ENCODE assay signal across 29 cellular contexts in the genomic region with DNA sequence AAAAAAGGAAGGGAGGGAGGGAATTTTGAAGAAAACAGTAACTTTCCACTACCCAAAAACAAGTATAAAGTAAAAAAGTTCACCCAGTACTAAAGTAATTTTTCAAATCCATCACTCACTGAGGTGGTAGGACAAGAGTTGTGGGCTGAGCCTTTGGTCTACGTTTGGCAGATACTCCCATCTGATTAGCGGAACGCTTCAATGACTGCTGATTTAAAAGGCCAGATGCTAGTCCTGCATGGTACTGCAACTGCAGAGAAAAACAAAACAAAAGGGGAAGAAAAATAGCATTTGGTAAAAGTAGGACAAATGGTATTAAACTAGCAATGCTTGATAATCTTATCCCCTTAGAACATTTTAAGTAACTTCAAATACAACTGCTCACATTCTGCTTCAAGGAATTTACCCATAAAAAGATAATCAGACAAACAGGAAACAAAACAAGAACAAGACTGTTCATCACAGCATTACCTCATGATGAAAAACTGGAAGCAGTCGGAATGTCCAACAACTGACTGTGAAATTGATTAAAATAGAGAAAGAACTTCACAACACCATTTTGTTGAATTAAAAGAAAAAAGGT.
DNase-seq lines count a peak whose midpoint lies in the region; ATAC-seq, FAIRE-seq and TF ChIP-seq lines count a peak whose summit lies in the region.
"Had no signal": no experiment of that assay in that cellular context is flagged by ENCODE, and none has a peak within 500 bp of the region (broad histone marks: within the 10 kb centered on the region; RNA-seq: fewer than 3 reads in every experiment).

No MANE protein-coding gene starts in this region.

- no peak overlapping the region for H3K9ac ChIP-seq in astrocyte (ENCODE audit: low read length)

- no peaks in the 10 kb centered on the region for H3K4me1 ChIP-seq in astrocyte (ENCODE audit: insufficient read depth, low read length)
- H3K4me1 ChIP-seq: colonic mucosa, thyroid gland had no signal

- no peaks in the 10 kb centered on the region for H3K9me3 Mint-ChIP-seq in astrocyte (ENCODE audit: unreplicated experiment)
- no peaks in the 10 kb centered on the region for H3K9me3 Mint-ChIP-seq in naive thymus-derived CD8-positive, alpha-beta T cell
- H3K9me3 Mint-ChIP-seq: activated naive CD8-positive, alpha-beta T cell treated with anti-CD3 and anti-CD28 coated beads for 36 hours; endodermal cell; stimulated activated effector memory CD8-positive, alpha-beta T cell treated with anti-CD3 and anti-CD28 coated beads, Interleukin-12 subunit alpha, Interleukin-12 subunit beta, amount 100 ng/mL, for 72 hours had no signal

- peaks cover 24% of the 10 kb centered on the region for H3K79me2 ChIP-seq in astrocyte (ENCODE audit: insufficient read depth, low read length)

- no peak for TF ChIP-seq CTCF in astrocyte (IDR thresholded peaks at IDR 0.05; ENCODE audit: insufficient read depth, low read depth, low read length)

- no peaks in the 10 kb centered on the region for H3K27me3 Mint-ChIP-seq in astrocyte (ENCODE audit: low read depth, unreplicated experiment)
- H3K27me3 Mint-ChIP-seq in naive thymus-derived CD8-positive, alpha-beta T cell = no peaks in the 10 kb centered on the region
- H3K27me3 Mint-ChIP-seq: activated naive CD8-positive, alpha-beta T cell treated with anti-CD3 and anti-CD28 coated beads for 36 hours; T-helper 17 cell had no signal

- no peak for ATAC-seq in naive thymus-derived CD8-positive, alpha-beta T cell
- ATAC-seq in GM21723 (IDR thresholded peaks at IDR 0.05; ENCODE audit: unreplicated experiment) = no peak
- ATAC-seq: left colon; stimulated activated effector memory CD8-positive, alpha-beta T cell treated with anti-CD3 and anti-CD28 coated beads, Interleukin-12 subunit alpha, Interleukin-12 subunit beta, amount 100 ng/mL, for 72 hours; T-helper 17 cell had no signal

- H3K9me3 ChIP-seq in astrocyte (ENCODE audit: insufficient read depth, low read depth, low read length) = no peaks in the 10 kb centered on the region
- H3K9me3 ChIP-seq: colonic mucosa, Peyer's patch, SJSA1, thyroid gland had no signal

- DNase-seq in DMS79 treated with DMSO at 0.1 percent for 48 hours (lab: John Stamatoyannopoulos, UW) (peak; percentile 8), DMS79 (lab: John Stamatoyannopoulos, UW) (no peak), astrocyte (ENCODE audit: low read depth) (no peak), left kidney (ENCODE audit: low read depth, low spot score) (peak; percentile 40), superior temporal gyrus (ENCODE audit: extremely low spot score) (peak; percentile 40)
- no peak for DNase-seq in activated CD4-positive, alpha-beta T cell treated with anti-CD3 and anti-CD28 coated beads for 4 hours
- no peak for DNase-seq in naive thymus-derived CD8-positive, alpha-beta T cell
- DNase-seq: 8988T; activated CD4-positive, alpha-beta T cell treated with anti-CD3 and anti-CD28 coated beads, Interleukin-2, amount 50 U/mL, for 1 hour; activated CD8-positive, alpha-beta memory T cell treated with anti-CD3 and anti-CD28 coated beads, Interleukin-2, amount 50 U/mL, for 4 hours; activated naive CD8-positive, alpha-beta T cell treated with anti-CD3 and anti-CD28 coated beads for 36 hours; colonic mucosa; DND-41; endodermal cell; GOT3; head of caudate nucleus; Kasumi-1; left colon; midbrain; NCI-H1048; NCI-H2029 treated with DMSO at 0.1 percent for 48 hours; NCI-H510A; Peyer's patch; stimulated activated CD4-positive, alpha-beta T cell treated with anti-CD3 and anti-CD28 coated beads, Interleukin-1b, Interleukin-23, amount 100 ng/mL, for 48 hours; T-helper 17 cell; thyroid gland had no signal

- H2AFZ ChIP-seq in astrocyte (ENCODE audit: low read depth, low read length) = no peak overlapping the region

- H3K36me3 Mint-ChIP-seq in astrocyte (ENCODE audit: low read depth, unreplicated experiment) = peaks cover 5% of the 10 kb centered on the region
- H3K36me3 Mint-ChIP-seq in naive thymus-derived CD8-positive, alpha-beta T cell = peaks cover 10 to 43% (median 27%) of the 10 kb centered on the region in 3 donors

- H3K4me1 Mint-ChIP-seq in astrocyte (ENCODE audit: low read depth, unreplicated experiment) = peaks cover 15% of the 10 kb centered on the region
- peaks cover 3 to 27% (median 6%) of the 10 kb centered on the region in 4 donors for H3K4me1 Mint-ChIP-seq in naive thymus-derived CD8-positive, alpha-beta T cell
- H3K4me1 Mint-ChIP-seq: activated naive CD8-positive, alpha-beta T cell treated with anti-CD3 and anti-CD28 coated beads for 36 hours had no signal

- POLR2A ChIA-PET in naive thymus-derived CD8-positive, alpha-beta T cell (lab: Charles Lee) = no interaction called here

- peak overlapping the region; percentile 0 for H3K27ac Mint-ChIP-seq in astrocyte (ENCODE audit: unreplicated experiment)
- no peak overlapping the region for H3K27ac Mint-ChIP-seq in naive thymus-derived CD8-positive, alpha-beta T cell
- H3K27ac Mint-ChIP-seq: activated naive CD8-positive, alpha-beta T cell treated with anti-CD3 and anti-CD28 coated beads for 36 hours; endodermal cell; stimulated activated effector memory CD8-positive, alpha-beta T cell treated with anti-CD3 and anti-CD28 coated beads, Interleukin-12 subunit alpha, Interleukin-12 subunit beta, amount 100 ng/mL, for 72 hours; T-helper 17 cell had no signal

- no peak overlapping the region for H3K4me2 ChIP-seq in astrocyte (ENCODE audit: low read length)

- peaks cover 66% of the 10 kb centered on the region for H4K20me1 ChIP-seq in astrocyte (ENCODE audit: insufficient read depth, low read length)

- no peak overlapping the region for H3K27ac ChIP-seq in astrocyte (ENCODE audit: low read depth, low read length)
- H3K27ac ChIP-seq: colonic mucosa, Peyer's patch, SJSA1, thyroid gland had no signal

- H3K36me3 ChIP-seq in astrocyte (ENCODE audit: insufficient read depth, low read length) = no peaks in the 10 kb centered on the region
- H3K36me3 ChIP-seq: colonic mucosa, thyroid gland had no signal

- H3K4me3 ChIP-seq in astrocyte (ENCODE audit: insufficient read depth, low read depth, low read length) = no peak overlapping the region
- H3K4me3 ChIP-seq: colonic mucosa, Peyer's patch, SJSA1, thyroid gland had no signal

- FAIRE-seq in astrocyte (lab: Jason Lieb, UNC) = no peak

- no peak overlapping the region for H3K4me3 Mint-ChIP-seq in astrocyte (ENCODE audit: unreplicated experiment)
- no peak overlapping the region for H3K4me3 Mint-ChIP-seq in naive thymus-derived CD8-positive, alpha-beta T cell
- H3K4me3 Mint-ChIP-seq: activated naive CD8-positive, alpha-beta T cell treated with anti-CD3 and anti-CD28 coated beads for 36 hours; endodermal cell; stimulated activated effector memory CD8-positive, alpha-beta T cell treated with anti-CD3 and anti-CD28 coated beads, Interleukin-12 subunit alpha, Interleukin-12 subunit beta, amount 100 ng/mL, for 72 hours; T-helper 17 cell had no signal

- H3K27me3 ChIP-seq in astrocyte (ENCODE audit: insufficient read depth, low read length) = no peaks in the 10 kb centered on the region
- H3K27me3 ChIP-seq: colonic mucosa, Peyer's patch, SJSA1, thyroid gland had no signal

Comparison
In these comparisons a context has a peak if more than half of its experiments do, and no peak if none do; other contexts are left out.
1. DNase-seq: peak in DMS79 treated with DMSO at 0.1 percent for 48 hours (single experiment), left kidney (single experiment) and superior temporal gyrus (single experiment); none in DMS79 (single experiment), astrocyte (single experiment), activated CD4-positive, alpha-beta T cell treated with anti-CD3 and anti-CD28 coated beads for 4 hours (0 of 2) and naive thymus-derived CD8-positive, alpha-beta T cell (0 of 10).